22 cellular contexts compared by ENCODE assay signal in genomic region chr2:219049282-219049681, GRCh38. TPM values are rescaled to one million over a fixed set of nuclear protein-coding genes. Genes with fewer than 3 reads are reported as not detected.
DNase-seq lines count a peak whose midpoint lies in the region; ATAC-seq, FAIRE-seq and TF ChIP-seq lines count a peak whose summit lies in the region.
"Had no signal": no experiment of that assay in that cellular context is flagged by ENCODE, and none has a peak within 500 bp of the region (broad histone marks: within the 10 kb centered on the region; RNA-seq: fewer than 3 reads in every experiment).

No MANE protein-coding gene starts in this region.

- intact Hi-C loops in PC-3 (cut with micrococcal nuclease), result no loop called here
- intact Hi-C loops in right lobe of liver (cut with DNase I), result no loop called here

- no peaks in the 10 kb centered on the region for H3F3A ChIP-seq in PC-3 (ENCODE audit: low read length, unreplicated experiment)

- H3K4me3 ChIP-seq in PC-3 (ENCODE audit: low read length) (no peak overlapping the region), right lobe of liver (no peak overlapping the region)
- H3K4me3 ChIP-seq: Peyer's patch had no signal

- peaks cover 17% of the 10 kb centered on the region for H3K4me1 ChIP-seq in PC-3 (ENCODE audit: insufficient read depth, low read length)
- no peaks in the 10 kb centered on the region for H3K4me1 ChIP-seq in right lobe of liver
- H3K4me1 ChIP-seq: Peyer's patch had no signal

- TF ChIP-seq POLR2A in right lobe of liver (IDR thresholded peaks at IDR 0.05), result no peak

- DNase-seq in activated effector memory CD4-positive, alpha-beta T cell treated with anti-CD3 and anti-CD28 coated beads, Interleukin-2, amount 50 U/mL, for 16 hours, result peak; percentile 34
- no peak for DNase-seq in activated effector memory CD4-positive, alpha-beta T cell treated with Interleukin-2 at 50 U/mL for 16 hours
- DNase-seq in PC-3, result peak; percentile 66
- DNase-seq in right lobe of liver, result no peak
- peak; percentile 37 for DNase-seq in urothelium cell line (ENCODE audit: low spot score)
- no peak for DNase-seq in NCI-H1436 (lab: John Stamatoyannopoulos, UW)
- no peak for DNase-seq in stimulated activated CD4-positive, alpha-beta T cell treated with anti-CD3 and anti-CD28 coated beads, Interleukin-4, amount 100 ng/mL, for 24 hours
- DNase-seq: CD8-positive, alpha-beta T cell; DMS79 treated with DMSO at 0.1 percent for 48 hours; GOT3; IMR-90; Karpas-422; NCI-H1105; NCI-H187; NCI-H226; NCI-H524 treated with DMSO at 0.1 percent for 48 hours; SHP77; SK-N-SH had no signal

- H4K20me1 ChIP-seq in PC-3 (ENCODE audit: low read length), result no peaks in the 10 kb centered on the region

- no peak overlapping the region for H3K9ac ChIP-seq in PC-3 (ENCODE audit: low read length)
- H3K9ac ChIP-seq: SK-N-SH had no signal

- POLR2A ChIA-PET in PC-3 (lab: Charles Lee; ENCODE audit: unreplicated experiment), result no interaction called here

- no peaks in the 10 kb centered on the region for H3K79me2 ChIP-seq in PC-3 (ENCODE audit: low read length)

- CTCF ChIA-PET in PC-3 (lab: Charles Lee), result no interaction called here

- no peak for FAIRE-seq in urothelium cell line (lab: Jason Lieb, UNC)
- FAIRE-seq: G401.6 had no signal

- no peaks in the 10 kb centered on the region for H3K9me2 ChIP-seq in PC-3 (replicated peaks; ENCODE audit: low read length)
- H3K9me2 ChIP-seq: SK-N-SH had no signal

- H3K27me3 ChIP-seq in PC-3 (ENCODE audit: low read length) (peaks cover 8% of the 10 kb centered on the region; the same call in 1 of the 2 replicates), right lobe of liver (no peaks in the 10 kb centered on the region)
- H3K27me3 ChIP-seq: Peyer's patch had no signal

- BruUV-seq in PC-3 (replicated peaks; lab: Mats Ljungman, UMichigan), result no TSS peak

- H3K36me3 ChIP-seq in PC-3 (ENCODE audit: low read depth, low read length), result no peaks in the 10 kb centered on the region
- H3K36me3 ChIP-seq in right lobe of liver, result no peaks in the 10 kb centered on the region

- TF ChIP-seq CTCF in PC-3 (conservative IDR thresholded peaks at IDR 0.05; ENCODE audit: low read depth, low read length) (no peak), right lobe of liver (IDR thresholded peaks at IDR 0.05) (no peak)

- no peak overlapping the region; the same call in 1 of the 2 replicates for H3K4me2 ChIP-seq in PC-3 (ENCODE audit: low read length)
- H3K4me2 ChIP-seq: SK-N-SH had no signal

- H3K27ac ChIP-seq in PC-3 (ENCODE audit: low read length) (peak overlapping the region; percentile 14; the same call in 1 of the 2 replicates), right lobe of liver (no peak overlapping the region)
- H3K27ac ChIP-seq: 22Rv1, Peyer's patch had no signal

- no peak overlapping the region for H2AFZ ChIP-seq in PC-3 (ENCODE audit: low read length)

- H3K9me3 ChIP-seq in PC-3 (ENCODE audit: low read length) (no peaks in the 10 kb centered on the region), right lobe of liver (no peaks in the 10 kb centered on the region)
- H3K9me3 ChIP-seq: Peyer's patch, SK-N-SH had no signal

- WGBS in right lobe of liver (ENCODE audit: insufficient coverage, low coverage, low lambda C conversion rate, missing lambda C conversion rate), result 62% methylated on average over 2 of the region's 6 CpGs

- peak; percentile 54 for ATAC-seq in PC-3
- peak in 3 of 4 donors; percentile 35 to 65 (median 52) for ATAC-seq in right lobe of liver
- no peak for ATAC-seq in GM19395 (IDR thresholded peaks at IDR 0.05; ENCODE audit: unreplicated experiment)
- ATAC-seq: CD8-positive, alpha-beta T cell had no signal

RNA-seq across cellular contexts. Expression of gene CFAP65, which starts 8.0 kb away (rescaled TPM):
- total RNA-seq in PC-3 (2014; rRNA removed) (0.17 and 0.18 TPM in 2 replicates), right lobe of liver (not detected)
- total RNA-seq: CD8-positive, alpha-beta T cell; IMR-90 had no signal

RNA-seq across cellular contexts. Expression of gene IHH, which starts 11.4 kb away (rescaled TPM):
- total RNA-seq in PC-3 (2014; rRNA removed) (0.07 TPM in 1 of 2 replicates, not detected in the other), right lobe of liver (1 to 10 TPM in 3 of 6 experiments, under 1 TPM in 3; 0.42 to 3.9 (median 1.1) TPM)
- total RNA-seq: CD8-positive, alpha-beta T cell; IMR-90 had no signal

RNA-seq across cellular contexts. Expression of gene CRYBA2, which starts 56.1 kb away (rescaled TPM):
- total RNA-seq in PC-3 (2014; rRNA removed), result 6.4 and 13.5 TPM in 2 replicates
- not detected for total RNA-seq in right lobe of liver
- total RNA-seq: CD8-positive, alpha-beta T cell; IMR-90 had no signal

Comparison
In these comparisons a context has a peak if more than half of its experiments do, and no peak if none do; other contexts are left out.
1. DNase-seq: peak in activated effector memory CD4-positive, alpha-beta T cell treated with anti-CD3 and anti-CD28 coated beads, Interleukin-2, amount 50 U/mL, for 16 hours (single experiment), PC-3 (single experiment) and urothelium cell line (single experiment); none in activated effector memory CD4-positive, alpha-beta T cell treated with Interleukin-2 at 50 U/mL for 16 hours (single experiment), right lobe of liver (0 of 3), NCI-H1436 (single experiment) and stimulated activated CD4-positive, alpha-beta T cell treated with anti-CD3 and anti-CD28 coated beads, Interleukin-4, amount 100 ng/mL, for 24 hours (single experiment).